In the genomic region with DNA sequence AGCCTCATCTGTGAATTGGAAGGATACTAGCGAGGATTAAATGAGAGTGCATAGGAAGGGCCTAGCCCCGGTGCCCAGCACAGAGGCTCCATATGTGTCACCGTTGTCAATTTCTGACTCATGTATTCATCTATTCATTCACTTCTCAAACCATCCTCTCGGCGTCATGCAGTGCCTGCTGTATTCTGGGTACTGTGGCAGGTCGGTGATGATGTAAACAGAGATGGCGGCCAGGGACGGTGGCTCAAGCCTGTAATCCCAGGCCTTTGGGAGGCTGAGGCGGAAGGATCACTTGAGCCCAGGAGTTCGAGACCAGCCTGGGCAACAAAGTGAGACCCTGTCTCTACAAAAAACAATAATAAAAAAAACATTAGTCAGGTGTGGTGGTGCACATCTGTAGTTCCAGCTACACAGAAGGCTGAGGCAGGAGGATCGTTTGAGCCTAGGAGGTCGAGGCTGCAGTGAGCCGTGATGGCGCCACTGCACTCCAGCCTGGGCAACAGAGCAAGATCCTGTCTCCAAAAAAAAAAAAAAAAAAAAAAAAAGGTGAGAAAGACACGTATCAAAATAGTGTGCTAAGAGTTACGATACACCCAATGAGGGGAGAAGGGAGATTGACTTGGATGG, we compare ENCODE assay signal across 9 cellular contexts. TPM values are rescaled to one million over a fixed set of nuclear protein-coding genes. Genes with fewer than 3 reads are reported as not detected.
DNase-seq lines count a peak whose midpoint lies in the region; TF ChIP-seq lines count a peak whose summit lies in the region.
"Had no signal": no experiment of that assay in that cellular context is flagged by ENCODE, and none has a peak within 500 bp of the region (broad histone marks: within the 10 kb centered on the region; RNA-seq: fewer than 3 reads in every experiment).

No MANE protein-coding gene starts in this region.

- peaks cover 91% of the 10 kb centered on the region for H3K27me3 Mint-ChIP-seq in activated naive CD4-positive, alpha-beta T cell treated with anti-CD3 and anti-CD28 coated beads, Interleukin-2, amount 10 ng/mL, durations not matched to agents 7 days and 5 days
- H3K27me3 Mint-ChIP-seq in chondrocyte (ENCODE audit: low read depth): peaks cover 21% of the 10 kb centered on the region

- H3K79me2 ChIP-seq in Karpas-422 (ENCODE audit: low read length): no peaks in the 10 kb centered on the region

- peak; percentile 69 for DNase-seq in activated CD4-positive, alpha-beta T cell treated with anti-CD3 and anti-CD28 coated beads for 48 hours
- DNase-seq in activated CD4-positive, alpha-beta T cell treated with anti-CD3 and anti-CD28 coated beads for 1 hour: no peak
- DNase-seq in Karpas-422 (peak; percentile 69), chondrocyte (ENCODE audit: low spot score) (no peak), hippocampal formation (lab: John Stamatoyannopoulos, UW) (no peak)
- DNase-seq in activated naive CD4-positive, alpha-beta T cell treated with anti-CD3 and anti-CD28 coated beads, Interleukin-2, amount 10 ng/mL, durations not matched to agents 7 days and 5 days: no peak
- DNase-seq in stimulated activated CD4-positive, alpha-beta T cell treated with anti-CD3 and anti-CD28 coated beads, Interleukin-4, amount 100 ng/mL, for 24 hours: peak; percentile 66
- no peak for DNase-seq in NK-92 treated with Interleukin-12 subunit alpha and Interleukin-12 subunit beta, amount 100 ng/mL, for 24 hours (lab: John Stamatoyannopoulos, UW)

- H3K36me3 Mint-ChIP-seq in activated naive CD4-positive, alpha-beta T cell treated with anti-CD3 and anti-CD28 coated beads, Interleukin-2, amount 10 ng/mL, durations not matched to agents 7 days and 5 days: no peaks in the 10 kb centered on the region
- H3K36me3 Mint-ChIP-seq in chondrocyte (ENCODE audit: low read depth): peaks cover 3% of the 10 kb centered on the region

- H3K27ac Mint-ChIP-seq in activated naive CD4-positive, alpha-beta T cell treated with anti-CD3 and anti-CD28 coated beads, Interleukin-2, amount 10 ng/mL, durations not matched to agents 7 days and 5 days: no peak overlapping the region
- no peak overlapping the region for H3K27ac Mint-ChIP-seq in chondrocyte (ENCODE audit: unreplicated experiment)

- H3K9me3 ChIP-seq in Karpas-422 (ENCODE audit: low read length): no peaks in the 10 kb centered on the region
- H3K9me3 ChIP-seq: psoas muscle had no signal

- H3K4me1 ChIP-seq in Karpas-422 (ENCODE audit: low read length): peaks cover 40% of the 10 kb centered on the region

- peak overlapping the region; percentile 67; the same call in 1 of the 2 replicates for H3K4me3 ChIP-seq in Karpas-422 (ENCODE audit: low read length)
- H3K4me3 ChIP-seq: psoas muscle had no signal

- TF ChIP-seq CTCF in chondrocyte (IDR thresholded peaks at IDR 0.05): no peak

- no peaks in the 10 kb centered on the region for H3K9me3 Mint-ChIP-seq in activated naive CD4-positive, alpha-beta T cell treated with anti-CD3 and anti-CD28 coated beads, Interleukin-2, amount 10 ng/mL, durations not matched to agents 7 days and 5 days
- H3K9me3 Mint-ChIP-seq in chondrocyte (ENCODE audit: low read depth): no peaks in the 10 kb centered on the region

- peak overlapping the region; percentile 99 for H2AFZ ChIP-seq in Karpas-422 (ENCODE audit: low read length)

- H3K4me2 ChIP-seq in Karpas-422 (ENCODE audit: low read depth, low read length, poor library complexity, severe bottlenecking): peak overlapping the region; percentile 96

- peak overlapping the region; percentile 55 for H3K4me3 Mint-ChIP-seq in activated naive CD4-positive, alpha-beta T cell treated with anti-CD3 and anti-CD28 coated beads, Interleukin-2, amount 10 ng/mL, durations not matched to agents 7 days and 5 days
- no peak overlapping the region for H3K4me3 Mint-ChIP-seq in chondrocyte (ENCODE audit: unreplicated experiment)

- H3K36me3 ChIP-seq in Karpas-422 (ENCODE audit: insufficient read depth, low read length): no peaks in the 10 kb centered on the region

- H3K4me1 Mint-ChIP-seq in activated naive CD4-positive, alpha-beta T cell treated with anti-CD3 and anti-CD28 coated beads, Interleukin-2, amount 10 ng/mL, durations not matched to agents 7 days and 5 days: peaks cover 28% of the 10 kb centered on the region
- peaks cover 23% of the 10 kb centered on the region for H3K4me1 Mint-ChIP-seq in chondrocyte (ENCODE audit: low read depth)

- no peaks in the 10 kb centered on the region for H4K20me1 ChIP-seq in Karpas-422 (ENCODE audit: insufficient read depth, low read depth, low read length)

- no peaks in the 10 kb centered on the region for H3K9me2 ChIP-seq in Karpas-422 (replicated peaks; ENCODE audit: insufficient read depth, low read length)

- peak overlapping the region; percentile 73 for H3K27ac ChIP-seq in Karpas-422 (ENCODE audit: low read length)
- H3K27ac ChIP-seq: psoas muscle had no signal

- CTCF ChIA-PET in activated naive CD4-positive, alpha-beta T cell treated with anti-CD3 and anti-CD28 coated beads, Interleukin-2, amount 10 ng/mL, durations not matched to agents 7 days and 5 days (lab: Charles Lee): interaction anchor here (0.8 to 8.7 kb wide), 38 partner anchors 10 to 416 kb away, joined by 3 to 200 read pairs (median 6); a partner anchor contains a TSS

- H3K27me3 ChIP-seq in Karpas-422 (ENCODE audit: low read length): 0 out of 2 replicates have a peak, but pooled peaks cover 4% of the 10 kb centered on the region

- peak overlapping the region; percentile 73 for H3K9ac ChIP-seq in Karpas-422 (ENCODE audit: low read length)

RNA-seq across cellular contexts. Expression of a gene that starts 4.3 kb away (rescaled TPM):
- not detected in 2 replicates for total RNA-seq in Karpas-422 (2014; rRNA removed; shearing (Covaris generic); ENCODE audit: low replicate concordance)
- total RNA-seq in chondrocyte: 0.12 to 0.75 TPM in 2 of 3 replicates, not detected in the other

RNA-seq across cellular contexts. Expression of a gene that starts 14.5 kb away (rescaled TPM):
- 42.9 and 43.5 TPM in 2 replicates for total RNA-seq in Karpas-422 (2014; rRNA removed; shearing (Covaris generic); ENCODE audit: low replicate concordance)
- 39.8 to 49.6 TPM (median 42.3 TPM) in 3 replicates for total RNA-seq in chondrocyte

RNA-seq across cellular contexts. Expression of a gene that starts 14.8 kb away (rescaled TPM):
- not detected in 2 replicates for total RNA-seq in Karpas-422 (2014; rRNA removed; shearing (Covaris generic); ENCODE audit: low replicate concordance)
- total RNA-seq in chondrocyte: not detected in 3 replicates
- total RNA-seq: psoas muscle had no signal

RNA-seq across cellular contexts. Expression of a gene that starts 42.7 kb away (rescaled TPM):
- 1.5 and 1.9 TPM in 2 replicates for total RNA-seq in Karpas-422 (2014; rRNA removed; shearing (Covaris generic); ENCODE audit: low replicate concordance)
- total RNA-seq in chondrocyte: 0.64 to 1.3 TPM (median 0.77 TPM) in 3 replicates

RNA-seq across cellular contexts. Expression of a gene that starts 45.8 kb away (rescaled TPM):
- total RNA-seq in Karpas-422 (2014; rRNA removed; shearing (Covaris generic); ENCODE audit: low replicate concordance): 6.8 TPM in 1 of 2 replicates, not detected in the other
- 0.22 to 2.7 TPM (median 0.46 TPM) in 3 replicates for total RNA-seq in chondrocyte

Comparison
In these comparisons a context has a peak if more than half of its experiments do, and no peak if none do; other contexts are left out.
1. DNase-seq: peak in activated CD4-positive, alpha-beta T cell treated with anti-CD3 and anti-CD28 coated beads for 48 hours (single experiment), Karpas-422 (single experiment) and stimulated activated CD4-positive, alpha-beta T cell treated with anti-CD3 and anti-CD28 coated beads, Interleukin-4, amount 100 ng/mL, for 24 hours (single experiment); none in activated CD4-positive, alpha-beta T cell treated with anti-CD3 and anti-CD28 coated beads for 1 hour (single experiment), activated naive CD4-positive, alpha-beta T cell treated with anti-CD3 and anti-CD28 coated beads, Interleukin-2, amount 10 ng/mL, durations not matched to agents 7 days and 5 days (single experiment), chondrocyte (single experiment), NK-92 treated with Interleukin-12 subunit alpha and Interleukin-12 subunit beta, amount 100 ng/mL, for 24 hours (single experiment) and hippocampal formation (0 of 2).